1 cellular context compared by ENCODE assay signal in genomic region chr5:138843789-138844461, GRCh38.
TF ChIP-seq lines count a peak whose summit lies in the region.

No MANE protein-coding gene starts in this region.

TF ChIP-seq in H1, 55 proteins besides CTCF, POLR2A, EP300 and RAD21:
- TF ChIP-seq SAP30 (IDR thresholded peaks at IDR 0.05; ENCODE audit: insufficient read depth, insufficient replicate concordance, low read length) (no peak), NRF1 (IDR thresholded peaks at IDR 0.05; ENCODE audit: low read depth, low read length) (no peak), RFX5 (IDR thresholded peaks at IDR 0.05; ENCODE audit: borderline replicate concordance, low read depth, low read length) (no peak)
